ENCODE assay signal across 11 cellular contexts in genomic region chr1:30761312-30762151, GRCh38. TPM values are rescaled to one million over a fixed set of nuclear protein-coding genes. Genes with fewer than 3 reads are reported as not detected.
DNase-seq lines count a peak whose midpoint lies in the region; ATAC-seq and TF ChIP-seq lines count a peak whose summit lies in the region.
"Had no signal": no experiment of that assay in that cellular context is flagged by ENCODE, and none has a peak within 500 bp of the region (broad histone marks: within the 10 kb centered on the region; RNA-seq: fewer than 3 reads in every experiment).

No MANE protein-coding gene starts in this region.

- intact Hi-C loops in Right ventricle myocardium superior (cut with DNase I): no loop called here
- intact Hi-C loops in heart right ventricle (cut with DNase I): no loop called here
- intact Hi-C loops in heart left ventricle (cut with DNase I): no loop called here

- DNase-seq in Right ventricle myocardium superior (peak; percentile 32), heart right ventricle (no peak), glomerular visceral epithelial cell (ENCODE audit: extremely low spot score) (peak; percentile 55), heart left ventricle (no peak)
- no peak for DNase-seq in T-helper 2 cell treated with Interferon-gamma antibody and Interleukin-4, amounts not matched to agents 5 μg/mL and 100 μg/mL, for 36 hours (ENCODE audit: low spot score)
- DNase-seq: colonic mucosa, NCI-H226 had no signal

- H3K36me3 ChIP-seq in heart right ventricle: no peaks in the 10 kb centered on the region
- no peaks in the 10 kb centered on the region for H3K36me3 ChIP-seq in heart left ventricle
- H3K36me3 ChIP-seq: colonic mucosa had no signal

- H3K27me3 ChIP-seq in heart right ventricle (peaks cover 0 to 5% (median 0%) of the 10 kb centered on the region in 7 donors), heart left ventricle (no peaks in the 10 kb centered on the region)
- H3K27me3 ChIP-seq: colonic mucosa had no signal

- 50 to 54% methylated on average over 11 of the region's 11 CpGs for WGBS in heart right ventricle, 2 donors
- 50 to 69% (median 60%) methylated on average over 9 to 11 of the region's 11 CpGs for WGBS in heart left ventricle, 4 donors

- TF ChIP-seq CTCF in heart right ventricle (IDR thresholded peaks at IDR 0.05): no peak
- TF ChIP-seq CTCF in heart left ventricle (IDR thresholded peaks at IDR 0.05): no peak

- no peaks in the 10 kb centered on the region for H3K27me3 Mint-ChIP-seq in T-helper 2 cell treated with Interferon-gamma antibody and Interleukin-4, amounts not matched to agents 5 μg/mL and 100 μg/mL, for 36 hours (ENCODE audit: low read depth)

- H3K9me3 Mint-ChIP-seq in T-helper 2 cell treated with Interferon-gamma antibody and Interleukin-4, amounts not matched to agents 5 μg/mL and 100 μg/mL, for 36 hours: no peaks in the 10 kb centered on the region

- peaks cover 9% of the 10 kb centered on the region for H3K36me3 Mint-ChIP-seq in T-helper 2 cell treated with Interferon-gamma antibody and Interleukin-4, amounts not matched to agents 5 μg/mL and 100 μg/mL, for 36 hours (ENCODE audit: low read depth)

- peaks cover 70% of the 10 kb centered on the region for H3K4me1 Mint-ChIP-seq in T-helper 2 cell treated with Interferon-gamma antibody and Interleukin-4, amounts not matched to agents 5 μg/mL and 100 μg/mL, for 36 hours (ENCODE audit: low read depth)

- peak overlapping the region; percentile 100 for H3K4me3 Mint-ChIP-seq in T-helper 2 cell treated with Interferon-gamma antibody and Interleukin-4, amounts not matched to agents 5 μg/mL and 100 μg/mL, for 36 hours
- H3K4me3 Mint-ChIP-seq: WTC11 had no signal

- TF ChIP-seq POLR2A in heart left ventricle (IDR thresholded peaks at IDR 0.05): no peak

- H3K27ac ChIP-seq in heart right ventricle: peak overlapping the region in 2 of 10 donors; percentile 3 to 4
- peak overlapping the region; percentile 92 for H3K27ac ChIP-seq in temporal lobe (ENCODE audit: low read depth, low read length)
- peak overlapping the region in 2 of 12 donors; percentile 0 to 10 for H3K27ac ChIP-seq in heart left ventricle
- H3K27ac ChIP-seq: colonic mucosa had no signal

- H3K4me3 ChIP-seq in heart right ventricle: no peak overlapping the region
- H3K4me3 ChIP-seq in heart left ventricle: no peak overlapping the region
- H3K4me3 ChIP-seq: colonic mucosa had no signal

- no peak for ATAC-seq in Right ventricle myocardium superior (ENCODE audit: poor library complexity)
- no peak for ATAC-seq in heart right ventricle
- no peak for ATAC-seq in HG03159 (IDR thresholded peaks at IDR 0.05; ENCODE audit: unreplicated experiment)
- ATAC-seq in heart left ventricle: no peak
- no peak for ATAC-seq in GM21723 (IDR thresholded peaks at IDR 0.05; ENCODE audit: unreplicated experiment)
- ATAC-seq: WTC11 had no signal

- H3K4me1 ChIP-seq in heart right ventricle: peaks cover 3 to 59% (median 24%) of the 10 kb centered on the region in 9 donors
- peaks cover 0 to 59% (median 15%) of the 10 kb centered on the region in 12 donors for H3K4me1 ChIP-seq in heart left ventricle
- H3K4me1 ChIP-seq: colonic mucosa had no signal

- H3K9me3 ChIP-seq in heart right ventricle: no peaks in the 10 kb centered on the region
- H3K9me3 ChIP-seq in heart left ventricle: no peaks in the 10 kb centered on the region
- H3K9me3 ChIP-seq: colonic mucosa had no signal

- H3K27ac Mint-ChIP-seq in T-helper 2 cell treated with Interferon-gamma antibody and Interleukin-4, amounts not matched to agents 5 μg/mL and 100 μg/mL, for 36 hours: peak overlapping the region; percentile 73
- H3K27ac Mint-ChIP-seq: WTC11 had no signal

RNA-seq across cellular contexts. Expression of gene LAPTM5, which starts 4.0 kb away (rescaled TPM):
- total RNA-seq in Right ventricle myocardium superior (19.5 TPM), heart right ventricle (100 to 1,000 TPM in 1 of 10 donors, 10 to 100 TPM in 6, 1 to 10 TPM in 3; 5.9 to 114 (median 12.9) TPM), temporal lobe (3.9 TPM), heart left ventricle (100 to 1,000 TPM in 1 of 9 donors, 10 to 100 TPM in 7, 1 to 10 TPM in 1; 9.4 to 260 (median 14.3) TPM)
- polyA plus RNA-seq in heart right ventricle (10 to 100 TPM; 13.2 to 33.5 TPM), heart left ventricle (10 to 100 TPM in 1 of 2 donors, 1 to 10 TPM in 1; 6.9 to 28.7 TPM)

RNA-seq across cellular contexts. Expression of gene MATN1, which starts 38.1 kb away (rescaled TPM):
- total RNA-seq in Right ventricle myocardium superior (not detected), heart right ventricle (not detected), temporal lobe (under 0.01 TPM), heart left ventricle (under 1 TPM in 1 of 9 donors, not detected in 8; 0.67 TPM)
- polyA plus RNA-seq in heart right ventricle (not detected), heart left ventricle (not detected)
- total RNA-seq: colonic mucosa had no signal

Comparison
In these comparisons a context has a peak if more than half of its experiments do, and no peak if none do; other contexts are left out.
1. DNase-seq: peak in Right ventricle myocardium superior (single experiment) and glomerular visceral epithelial cell (single experiment); none in heart right ventricle (0 of 2), T-helper 2 cell treated with Interferon-gamma antibody and Interleukin-4, amounts not matched to agents 5 μg/mL and 100 μg/mL, for 36 hours (single experiment) and heart left ventricle (0 of 5).